1 cellular context compared by ENCODE assay signal in genomic region chr1:9689011-9689706, GRCh38.
TF ChIP-seq lines count a peak whose summit lies in the region.

No MANE protein-coding gene starts in this region.

TF ChIP-seq in K562, 482 proteins besides CTCF, POLR2A, EP300 and RAD21 (continued from another document and continues in another):
- TF ChIP-seq YY1 (IDR thresholded peaks at IDR 0.05; ENCODE audit: borderline replicate concordance in 1 of 3, control insufficient read depth in 1 of 3, extremely low read depth in 1 of 3, insufficient read depth in 3 of 3, insufficient read length in 1 of 3, insufficient replicate concordance in 2 of 3, low read depth in 1 of 3, low read length in 2 of 3) (peak in 2 of 3 experiments; percentile 8 to 33), KDM2B (CRISPR knock-in tag; IDR thresholded peaks at IDR 0.05) (0 out of 2 replicates have a peak, but pooled peaks have one; percentile 66), KLF13 (tag; IDR thresholded peaks at IDR 0.05; ENCODE audit: borderline replicate concordance, low read depth) (no peak), ID3 (CRISPR knock-in tag; IDR thresholded peaks at IDR 0.05) (no peak), ID3 (tag; IDR thresholded peaks at IDR 0.05) (0 out of 2 replicates have a peak, but pooled peaks have one; percentile 35), ZBTB40 (IDR thresholded peaks at IDR 0.05) (peak; percentile 28; the same call in 1 of the 2 replicates), ZBTB40 (CRISPR knock-in tag; IDR thresholded peaks at IDR 0.05) (no peak), POLR2AphosphoS2 (IDR thresholded peaks at IDR 0.05; ENCODE audit: low read length) (no peak), DPF2 (IDR thresholded peaks at IDR 0.05) (0 out of 2 replicates have a peak, but pooled peaks have one; percentile 23), ZBTB7A (IDR thresholded peaks at IDR 0.05; ENCODE audit: borderline replicate concordance, control insufficient read depth, low read depth, low read length) (peak; percentile 80), TOE1 (IDR thresholded peaks at IDR 0.05; ENCODE audit: borderline replicate concordance) (peak; percentile 62; the same call in 1 of the 2 replicates), TOE1 (CRISPR knock-in tag; IDR thresholded peaks at IDR 0.05; ENCODE audit: borderline replicate concordance, low read depth) (no peak), MAX (CRISPR knock-in tag; IDR thresholded peaks at IDR 0.05) (peak; percentile 47; the same call in 1 of the 2 replicates), E2F6 (IDR thresholded peaks at IDR 0.05; ENCODE audit: borderline replicate concordance in 1 of 2, extremely low read depth in 1 of 2, insufficient read depth in 1 of 2, insufficient read length in 1 of 2, low read depth in 1 of 2, low read length in 1 of 2, poor library complexity in 1 of 2, severe bottlenecking in 1 of 2) (peak in 1 of 2 experiments; percentile 40), UBTF (IDR thresholded peaks at IDR 0.05; ENCODE audit: borderline replicate concordance in 1 of 2, low read depth in 2 of 2, low read length in 2 of 2) (0 out of 4 replicates have a peak, but pooled peaks have one; percentile 16 to 27), MAFF (IDR thresholded peaks at IDR 0.05; ENCODE audit: low read length) (no peak), ZNF551 (CRISPR knock-in tag; IDR thresholded peaks at IDR 0.05) (no peak), L3MBTL2 (IDR thresholded peaks at IDR 0.05) (peak; percentile 49; the same call in 1 of the 2 replicates), SIN3A (IDR thresholded peaks at IDR 0.05; ENCODE audit: borderline replicate concordance in 2 of 2, control insufficient read depth in 1 of 2, low read depth in 2 of 2, low read length in 2 of 2) (peak in 1 of 2 experiments; percentile 63; a peak in 2 of 4 replicates), KLF16 (IDR thresholded peaks at IDR 0.05) (no peak), MYC (IDR thresholded peaks at IDR 0.05; ENCODE audit: low read depth, low read length) (peak; percentile 25; the same call in 1 of the 2 replicates), MYC (CRISPR knock-in tag; IDR thresholded peaks at IDR 0.05; ENCODE audit: borderline replicate concordance, low read depth) (no peak), XRCC5 (IDR thresholded peaks at IDR 0.05; ENCODE audit: low read depth, low read length) (0 out of 2 replicates have a peak, but pooled peaks have one; percentile 19), DACH1 (IDR thresholded peaks at IDR 0.05; ENCODE audit: partially characterized antibody) (peak; percentile 26), EGR1 (conservative IDR thresholded peaks at IDR 0.05) (no peak), ETV5 (CRISPR knock-in tag; IDR thresholded peaks at IDR 0.05; ENCODE audit: low read depth) (no peak), NFXL1 (CRISPR knock-in tag; IDR thresholded peaks at IDR 0.05) (no peak), MXI1 (IDR thresholded peaks at IDR 0.05; ENCODE audit: low read depth, low read length) (peak; percentile 88), NONO (IDR thresholded peaks at IDR 0.05; ENCODE audit: low read depth in 2 of 2, low read length in 1 of 2) (peak in 1 of 2 experiments; percentile 29; a peak in 1 of 4 replicates)
- TF ChIP-seq, protein P1, sequence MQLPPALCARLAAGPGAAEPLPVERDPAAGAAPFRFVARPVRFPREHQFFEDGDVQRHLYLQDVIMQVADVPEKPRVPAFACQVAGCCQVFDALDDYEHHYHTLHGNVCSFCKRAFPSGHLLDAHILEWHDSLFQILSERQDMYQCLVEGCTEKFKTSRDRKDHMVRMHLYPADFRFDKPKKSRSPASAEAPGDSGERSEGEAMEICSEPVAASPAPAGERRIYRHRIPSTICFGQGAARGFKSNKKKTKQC (CRISPR knock-in tag; IDR thresholded peaks at IDR 0.05): 0 out of 2 replicates have a peak, but pooled peaks have one; percentile 27
- TF ChIP-seq, protein P2, sequence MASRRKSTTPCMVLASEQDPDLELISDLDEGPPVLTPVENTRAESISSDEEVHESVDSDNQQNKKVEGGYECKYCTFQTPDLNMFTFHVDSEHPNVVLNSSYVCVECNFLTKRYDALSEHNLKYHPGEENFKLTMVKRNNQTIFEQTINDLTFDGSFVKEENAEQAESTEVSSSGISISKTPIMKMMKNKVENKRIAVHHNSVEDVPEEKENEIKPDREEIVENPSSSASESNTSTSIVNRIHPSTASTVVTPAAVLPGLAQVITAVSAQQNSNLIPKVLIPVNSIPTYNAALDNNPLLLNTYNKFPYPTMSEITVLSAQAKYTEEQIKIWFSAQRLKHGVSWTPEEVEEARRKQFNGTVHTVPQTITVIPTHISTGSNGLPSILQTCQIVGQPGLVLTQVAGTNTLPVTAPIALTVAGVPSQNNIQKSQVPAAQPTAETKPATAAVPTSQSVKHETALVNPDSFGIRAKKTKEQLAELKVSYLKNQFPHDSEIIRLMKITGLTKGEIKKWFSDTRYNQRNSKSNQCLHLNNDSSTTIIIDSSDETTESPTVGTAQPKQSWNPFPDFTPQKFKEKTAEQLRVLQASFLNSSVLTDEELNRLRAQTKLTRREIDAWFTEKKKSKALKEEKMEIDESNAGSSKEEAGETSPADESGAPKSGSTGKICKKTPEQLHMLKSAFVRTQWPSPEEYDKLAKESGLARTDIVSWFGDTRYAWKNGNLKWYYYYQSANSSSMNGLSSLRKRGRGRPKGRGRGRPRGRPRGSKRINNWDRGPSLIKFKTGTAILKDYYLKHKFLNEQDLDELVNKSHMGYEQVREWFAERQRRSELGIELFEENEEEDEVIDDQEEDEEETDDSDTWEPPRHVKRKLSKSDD (conservative IDR thresholded peaks at IDR 0.05; ENCODE audit: low read length): no peak
- TF ChIP-seq, protein P3, sequence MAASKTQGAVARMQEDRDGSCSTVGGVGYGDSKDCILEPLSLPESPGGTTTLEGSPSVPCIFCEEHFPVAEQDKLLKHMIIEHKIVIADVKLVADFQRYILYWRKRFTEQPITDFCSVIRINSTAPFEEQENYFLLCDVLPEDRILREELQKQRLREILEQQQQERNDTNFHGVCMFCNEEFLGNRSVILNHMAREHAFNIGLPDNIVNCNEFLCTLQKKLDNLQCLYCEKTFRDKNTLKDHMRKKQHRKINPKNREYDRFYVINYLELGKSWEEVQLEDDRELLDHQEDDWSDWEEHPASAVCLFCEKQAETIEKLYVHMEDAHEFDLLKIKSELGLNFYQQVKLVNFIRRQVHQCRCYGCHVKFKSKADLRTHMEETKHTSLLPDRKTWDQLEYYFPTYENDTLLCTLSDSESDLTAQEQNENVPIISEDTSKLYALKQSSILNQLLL (CRISPR knock-in tag; IDR thresholded peaks at IDR 0.05; ENCODE audit: borderline replicate concordance): no peak
- TF ChIP-seq, protein P4, sequence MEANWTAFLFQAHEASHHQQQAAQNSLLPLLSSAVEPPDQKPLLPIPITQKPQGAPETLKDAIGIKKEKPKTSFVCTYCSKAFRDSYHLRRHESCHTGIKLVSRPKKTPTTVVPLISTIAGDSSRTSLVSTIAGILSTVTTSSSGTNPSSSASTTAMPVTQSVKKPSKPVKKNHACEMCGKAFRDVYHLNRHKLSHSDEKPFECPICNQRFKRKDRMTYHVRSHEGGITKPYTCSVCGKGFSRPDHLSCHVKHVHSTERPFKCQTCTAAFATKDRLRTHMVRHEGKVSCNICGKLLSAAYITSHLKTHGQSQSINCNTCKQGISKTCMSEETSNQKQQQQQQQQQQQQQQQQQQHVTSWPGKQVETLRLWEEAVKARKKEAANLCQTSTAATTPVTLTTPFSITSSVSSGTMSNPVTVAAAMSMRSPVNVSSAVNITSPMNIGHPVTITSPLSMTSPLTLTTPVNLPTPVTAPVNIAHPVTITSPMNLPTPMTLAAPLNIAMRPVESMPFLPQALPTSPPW (CRISPR knock-in tag; IDR thresholded peaks at IDR 0.05): peak; percentile 76; the same call in 1 of the 2 replicates
